ENCODE assay signal across 1 cellular context in the genomic region with DNA sequence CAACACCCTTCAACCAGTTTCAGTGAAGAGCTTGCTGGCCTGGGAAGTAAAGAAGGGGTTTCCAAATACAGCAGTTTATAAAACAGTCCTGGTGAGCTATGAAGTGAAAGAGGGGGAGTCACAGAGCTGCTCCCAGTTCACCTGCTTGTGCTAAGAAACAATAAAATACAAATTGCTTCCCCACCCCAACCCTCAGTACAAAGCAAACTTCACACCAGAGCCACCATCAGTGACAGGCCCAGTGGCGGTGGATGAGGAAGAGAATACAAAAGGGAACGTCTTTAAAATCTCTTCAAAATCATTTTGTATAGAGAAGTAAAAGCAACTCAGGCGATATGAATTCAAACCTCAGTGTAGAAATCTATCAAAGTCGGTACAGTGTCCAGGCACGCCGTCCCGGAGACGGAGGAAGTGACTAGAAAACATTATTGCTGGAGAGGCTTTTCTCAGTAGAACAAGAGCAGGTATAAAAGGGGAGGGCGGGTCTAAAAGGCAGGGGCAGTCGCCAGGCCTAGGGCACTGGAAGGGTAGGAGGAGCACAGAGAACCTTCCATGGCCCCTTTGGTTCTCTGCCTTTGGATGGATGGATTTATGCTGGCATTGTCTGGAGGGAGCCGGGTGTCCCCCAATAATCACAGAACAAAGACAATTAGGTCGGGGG.
TF ChIP-seq lines count a peak whose summit lies in the region.

No MANE protein-coding gene starts in this region.

TF ChIP-seq in GM23338, 12 proteins besides CTCF, POLR2A, EP300 and RAD21 (continued from another document):
- TF ChIP-seq ZNF462 (CRISPR knock-in tag; IDR thresholded peaks at IDR 0.05) (no peak), NANOG (IDR thresholded peaks at IDR 0.05; ENCODE audit: borderline replicate concordance) (no peak), STAT1 (IDR thresholded peaks at IDR 0.05; ENCODE audit: unreplicated experiment) (no peak), JUNB (IDR thresholded peaks at IDR 0.05; ENCODE audit: unreplicated experiment) (no peak), POLR2AphosphoS5 (IDR thresholded peaks at IDR 0.05; ENCODE audit: low read depth) (no peak; the same call in none of the 2 replicates), EZH2 (IDR thresholded peaks at IDR 0.05; ENCODE audit: low read depth, unreplicated experiment) (no peak), CREB1 (CRISPR knock-in tag; IDR thresholded peaks at IDR 0.05; ENCODE audit: low read depth) (no peak), REST (IDR thresholded peaks at IDR 0.05; ENCODE audit: unreplicated experiment) (no peak), ZNF114 (CRISPR knock-in tag; IDR thresholded peaks at IDR 0.05) (no peak)
- TF ChIP-seq, protein P1, sequence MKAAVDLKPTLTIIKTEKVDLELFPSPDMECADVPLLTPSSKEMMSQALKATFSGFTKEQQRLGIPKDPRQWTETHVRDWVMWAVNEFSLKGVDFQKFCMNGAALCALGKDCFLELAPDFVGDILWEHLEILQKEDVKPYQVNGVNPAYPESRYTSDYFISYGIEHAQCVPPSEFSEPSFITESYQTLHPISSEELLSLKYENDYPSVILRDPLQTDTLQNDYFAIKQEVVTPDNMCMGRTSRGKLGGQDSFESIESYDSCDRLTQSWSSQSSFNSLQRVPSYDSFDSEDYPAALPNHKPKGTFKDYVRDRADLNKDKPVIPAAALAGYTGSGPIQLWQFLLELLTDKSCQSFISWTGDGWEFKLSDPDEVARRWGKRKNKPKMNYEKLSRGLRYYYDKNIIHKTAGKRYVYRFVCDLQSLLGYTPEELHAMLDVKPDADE (IDR thresholded peaks at IDR 0.05) = no peak
TF ChIP-seq in GM23338: peak in this region for 0.
